ENCODE assay signal across 2 cellular contexts in the genomic region with DNA sequence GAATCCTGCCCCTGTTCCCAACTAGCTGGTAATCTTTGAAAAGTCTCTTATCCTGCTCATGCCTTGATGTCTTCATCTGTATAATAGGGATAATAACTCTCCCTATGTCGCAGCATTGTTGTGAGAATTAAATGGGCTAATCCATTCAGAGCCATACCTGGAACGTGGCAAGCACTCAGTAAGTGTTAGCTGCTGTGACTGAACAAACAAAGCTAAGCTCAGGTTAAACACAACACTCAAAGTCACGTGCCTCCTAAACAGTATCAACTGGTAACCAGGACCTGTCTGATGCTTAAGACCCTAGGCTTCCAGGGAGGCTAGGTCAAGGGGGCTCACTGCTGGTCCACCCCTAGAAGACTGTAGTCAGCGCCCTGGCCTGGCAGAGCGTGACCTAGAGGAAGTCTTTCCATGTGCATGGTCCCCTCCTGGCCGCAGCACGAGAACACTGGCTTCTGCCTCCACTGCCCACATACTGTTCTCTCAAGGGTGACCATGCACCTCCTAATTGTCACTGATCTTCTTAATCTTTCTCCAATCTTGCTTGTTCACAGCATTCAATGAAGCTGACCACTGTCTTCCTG.
TF ChIP-seq lines count a peak whose summit lies in the region.

No MANE protein-coding gene starts in this region.

TF ChIP-seq in SK-N-SH, 30 proteins besides CTCF, POLR2A, EP300 and RAD21 (continued from another document):
- TF ChIP-seq ZBTB33 (IDR thresholded peaks at IDR 0.05; ENCODE audit: borderline replicate concordance, low read depth), result no peak
- TF ChIP-seq RCOR1 (IDR thresholded peaks at IDR 0.05; ENCODE audit: low read length), result no peak
- no peak for TF ChIP-seq RXRA (IDR thresholded peaks at IDR 0.05; ENCODE audit: borderline replicate concordance, low read depth)
- no peak for TF ChIP-seq CHD2 (IDR thresholded peaks at IDR 0.05; ENCODE audit: low read length, partially characterized antibody)
- TF ChIP-seq USF1 (IDR thresholded peaks at IDR 0.05; ENCODE audit: borderline replicate concordance, low read depth), result no peak
TF ChIP-seq in SK-N-SH: peak in this region for 0.

TF ChIP-seq in SK-N-SH treated with all-trans-retinoic acid at 6 μM for 48 hours, 23 proteins besides CTCF, POLR2A, EP300 and RAD21 (continued from another document):
- TF ChIP-seq, protein P1, sequence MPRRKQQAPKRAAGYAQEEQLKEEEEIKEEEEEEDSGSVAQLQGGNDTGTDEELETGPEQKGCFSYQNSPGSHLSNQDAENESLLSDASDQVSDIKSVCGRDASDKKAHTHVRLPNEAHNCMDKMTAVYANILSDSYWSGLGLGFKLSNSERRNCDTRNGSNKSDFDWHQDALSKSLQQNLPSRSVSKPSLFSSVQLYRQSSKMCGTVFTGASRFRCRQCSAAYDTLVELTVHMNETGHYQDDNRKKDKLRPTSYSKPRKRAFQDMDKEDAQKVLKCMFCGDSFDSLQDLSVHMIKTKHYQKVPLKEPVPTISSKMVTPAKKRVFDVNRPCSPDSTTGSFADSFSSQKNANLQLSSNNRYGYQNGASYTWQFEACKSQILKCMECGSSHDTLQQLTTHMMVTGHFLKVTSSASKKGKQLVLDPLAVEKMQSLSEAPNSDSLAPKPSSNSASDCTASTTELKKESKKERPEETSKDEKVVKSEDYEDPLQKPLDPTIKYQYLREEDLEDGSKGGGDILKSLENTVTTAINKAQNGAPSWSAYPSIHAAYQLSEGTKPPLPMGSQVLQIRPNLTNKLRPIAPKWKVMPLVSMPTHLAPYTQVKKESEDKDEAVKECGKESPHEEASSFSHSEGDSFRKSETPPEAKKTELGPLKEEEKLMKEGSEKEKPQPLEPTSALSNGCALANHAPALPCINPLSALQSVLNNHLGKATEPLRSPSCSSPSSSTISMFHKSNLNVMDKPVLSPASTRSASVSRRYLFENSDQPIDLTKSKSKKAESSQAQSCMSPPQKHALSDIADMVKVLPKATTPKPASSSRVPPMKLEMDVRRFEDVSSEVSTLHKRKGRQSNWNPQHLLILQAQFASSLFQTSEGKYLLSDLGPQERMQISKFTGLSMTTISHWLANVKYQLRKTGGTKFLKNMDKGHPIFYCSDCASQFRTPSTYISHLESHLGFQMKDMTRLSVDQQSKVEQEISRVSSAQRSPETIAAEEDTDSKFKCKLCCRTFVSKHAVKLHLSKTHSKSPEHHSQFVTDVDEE (CRISPR knock-in tag; IDR thresholded peaks at IDR 0.05), result no peak
- TF ChIP-seq TCF4 (CRISPR knock-in tag; IDR thresholded peaks at IDR 0.05; ENCODE audit: borderline replicate concordance) (no peak), ZC3H10 (CRISPR knock-in tag; IDR thresholded peaks at IDR 0.05) (no peak), ZNF565 (CRISPR knock-in tag; conservative IDR thresholded peaks at IDR 0.05; ENCODE audit: low read depth) (no peak), RARB (CRISPR knock-in tag; IDR thresholded peaks at IDR 0.05) (no peak), ZFP3 (CRISPR knock-in tag; IDR thresholded peaks at IDR 0.05) (no peak), PPARA (CRISPR knock-in tag; IDR thresholded peaks at IDR 0.05; ENCODE audit: borderline replicate concordance) (no peak), GLIS3 (CRISPR knock-in tag; IDR thresholded peaks at IDR 0.05) (no peak), BACH2 (CRISPR knock-in tag; IDR thresholded peaks at IDR 0.05; ENCODE audit: borderline replicate concordance) (no peak), TOX (CRISPR knock-in tag; IDR thresholded peaks at IDR 0.05; ENCODE audit: borderline replicate concordance) (no peak)
- TF ChIP-seq, protein P2, sequence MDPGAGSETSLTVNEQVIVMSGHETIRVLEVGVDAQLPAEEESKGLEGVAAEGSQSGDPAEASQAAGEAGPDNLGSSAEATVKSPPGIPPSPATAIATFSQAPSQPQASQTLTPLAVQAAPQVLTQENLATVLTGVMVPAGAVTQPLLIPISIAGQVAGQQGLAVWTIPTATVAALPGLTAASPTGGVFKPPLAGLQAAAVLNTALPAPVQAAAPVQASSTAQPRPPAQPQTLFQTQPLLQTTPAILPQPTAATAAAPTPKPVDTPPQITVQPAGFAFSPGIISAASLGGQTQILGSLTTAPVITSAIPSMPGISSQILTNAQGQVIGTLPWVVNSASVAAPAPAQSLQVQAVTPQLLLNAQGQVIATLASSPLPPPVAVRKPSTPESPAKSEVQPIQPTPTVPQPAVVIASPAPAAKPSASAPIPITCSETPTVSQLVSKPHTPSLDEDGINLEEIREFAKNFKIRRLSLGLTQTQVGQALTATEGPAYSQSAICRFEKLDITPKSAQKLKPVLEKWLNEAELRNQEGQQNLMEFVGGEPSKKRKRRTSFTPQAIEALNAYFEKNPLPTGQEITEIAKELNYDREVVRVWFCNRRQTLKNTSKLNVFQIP (CRISPR knock-in tag; IDR thresholded peaks at IDR 0.05; ENCODE audit: borderline replicate concordance, low read depth), result no peak
- TF ChIP-seq, protein P3, sequence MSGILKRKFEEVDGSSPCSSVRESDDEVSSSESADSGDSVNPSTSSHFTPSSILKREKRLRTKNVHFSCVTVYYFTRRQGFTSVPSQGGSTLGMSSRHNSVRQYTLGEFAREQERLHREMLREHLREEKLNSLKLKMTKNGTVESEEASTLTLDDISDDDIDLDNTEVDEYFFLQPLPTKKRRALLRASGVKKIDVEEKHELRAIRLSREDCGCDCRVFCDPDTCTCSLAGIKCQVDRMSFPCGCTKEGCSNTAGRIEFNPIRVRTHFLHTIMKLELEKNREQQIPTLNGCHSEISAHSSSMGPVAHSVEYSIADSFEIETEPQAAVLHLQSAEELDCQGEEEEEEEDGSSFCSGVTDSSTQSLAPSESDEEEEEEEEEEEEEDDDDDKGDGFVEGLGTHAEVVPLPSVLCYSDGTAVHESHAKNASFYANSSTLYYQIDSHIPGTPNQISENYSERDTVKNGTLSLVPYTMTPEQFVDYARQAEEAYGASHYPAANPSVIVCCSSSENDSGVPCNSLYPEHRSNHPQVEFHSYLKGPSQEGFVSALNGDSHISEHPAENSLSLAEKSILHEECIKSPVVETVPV (CRISPR knock-in tag; IDR thresholded peaks at IDR 0.05), result no peak
